20 cellular contexts compared by ENCODE assay signal in the genomic region with DNA sequence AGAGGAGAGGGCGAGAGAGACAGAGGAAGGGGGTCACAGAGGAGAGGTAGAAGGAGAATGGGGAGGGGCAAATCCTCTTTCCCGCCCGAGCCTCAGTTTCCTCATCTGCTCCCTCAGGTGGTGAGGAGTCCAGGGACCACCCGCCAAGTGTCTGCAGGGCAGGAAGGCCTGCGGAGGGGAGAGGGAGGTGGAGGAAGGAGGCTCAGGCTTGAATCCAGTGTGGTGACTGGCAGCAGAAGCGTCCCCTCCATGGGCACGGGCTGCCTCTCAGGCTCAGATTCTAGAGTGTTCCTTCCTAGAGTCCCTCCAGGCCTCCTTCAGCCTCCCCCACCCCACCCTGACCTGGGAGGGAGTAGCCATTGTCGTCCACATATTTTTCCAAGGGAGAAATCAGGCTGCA. TPM values are rescaled to one million over a fixed set of nuclear protein-coding genes. Genes with fewer than 3 reads are reported as not detected.
"Had no signal": no experiment of that assay in that cellular context is flagged by ENCODE, and none has a peak within 500 bp of the region (broad histone marks: within the 10 kb centered on the region; RNA-seq: fewer than 3 reads in every experiment).

No MANE protein-coding gene starts in this region.

- H3K4me3 Mint-ChIP-seq: activated CD8-positive, alpha-beta T cell treated with anti-CD3 and anti-CD28 coated beads for 36 hours; activated naive CD8-positive, alpha-beta T cell treated with anti-CD3 and anti-CD28 coated beads, Interleukin-2, amount 50 U/mL, for 24 hours; activated T-cell treated with anti-CD3 and anti-CD28 coated beads, Interleukin-2, amount 50 U/mL, for 72 hours had no signal

- H3K4me3 ChIP-seq: SK-N-MC had no signal

- H3K36me3 Mint-ChIP-seq: activated naive CD4-positive, alpha-beta T cell treated with anti-CD3 and anti-CD28 coated beads, Interleukin-2, amount 50 U/mL, for 72 hours had no signal

- H3K27me3 Mint-ChIP-seq: activated CD8-positive, alpha-beta T cell treated with anti-CD3 and anti-CD28 coated beads for 36 hours had no signal

- H3K9me3 Mint-ChIP-seq: activated CD8-positive, alpha-beta T cell treated with anti-CD3 and anti-CD28 coated beads for 36 hours; activated naive CD4-positive, alpha-beta T cell treated with anti-CD3 and anti-CD28 coated beads, Interleukin-2, amount 50 U/mL, for 72 hours; activated naive CD8-positive, alpha-beta T cell treated with anti-CD3 and anti-CD28 coated beads, Interleukin-2, amount 50 U/mL, for 24 hours; activated T-cell treated with anti-CD3 and anti-CD28 coated beads, Interleukin-2, amount 50 U/mL, for 72 hours; activated T-helper 2 cell treated with anti-CD3 and anti-CD28 coated beads, Interferon-gamma antibody, Interleukin-2, Interleukin-4, amounts not matched to agents 10 μg/mL and 5 μg/mL and 100 μg/mL, durations not matched to agents 14 hours and 24 hours and 36 hours had no signal

- H3K27ac Mint-ChIP-seq: activated naive CD8-positive, alpha-beta T cell treated with anti-CD3 and anti-CD28 coated beads, Interleukin-2, amount 50 U/mL, for 24 hours; activated T-cell treated with anti-CD3 and anti-CD28 coated beads, Interleukin-2, amount 50 U/mL, for 72 hours; activated T-helper 2 cell treated with anti-CD3 and anti-CD28 coated beads, Interferon-gamma antibody, Interleukin-2, Interleukin-4, amounts not matched to agents 10 μg/mL and 5 μg/mL and 100 μg/mL, durations not matched to agents 14 hours and 24 hours and 36 hours had no signal

- H3K27ac ChIP-seq: SK-N-MC had no signal

- DNase-seq: activated CD4-positive, alpha-beta T cell treated with anti-CD3 and anti-CD28 coated beads for 4 hours; activated CD8-positive, alpha-beta memory T cell treated with anti-CD3 and anti-CD28 coated beads, Interleukin-2, amount 50 U/mL, for 4 hours; activated CD8-positive, alpha-beta T cell treated with anti-CD3 and anti-CD28 coated beads for 36 hours; activated naive CD4-positive, alpha-beta T cell; activated naive CD8-positive, alpha-beta T cell treated with anti-CD3 and anti-CD28 coated beads, Interleukin-2, amount 50 U/mL, for 24 hours; activated T-cell treated with anti-CD3 and anti-CD28 coated beads, Interleukin-2, amount 50 U/mL, for 72 hours; amniotic stem cell; Karpas-422; MM.1S; NCI-H1105; NCI-H1436 treated with DMSO at 0.1 percent for 48 hours; NCI-H187 treated with DMSO at 0.1 percent for 48 hours; NCI-H2081 treated with DMSO at 0.1 percent for 48 hours; NCI-H446; NCI-H524 had no signal

RNA-seq across cellular contexts. Expression of a gene that starts 16.5 kb away (rescaled TPM):
- total RNA-seq: astrocyte had no signal

RNA-seq across cellular contexts. Expression of a gene that starts 16.9 kb away (rescaled TPM):
- total RNA-seq: astrocyte had no signal

RNA-seq across cellular contexts. Expression of a gene that starts 17.8 kb away (rescaled TPM):
- total RNA-seq: astrocyte had no signal

RNA-seq across cellular contexts. Expression of a gene that starts 20.5 kb away (rescaled TPM):
- total RNA-seq: activated CD8-positive, alpha-beta T cell treated with anti-CD3 and anti-CD28 coated beads for 36 hours; activated naive CD4-positive, alpha-beta T cell treated with anti-CD3 and anti-CD28 coated beads, Interleukin-2, amount 50 U/mL, for 72 hours; activated T-cell treated with anti-CD3 and anti-CD28 coated beads, Interleukin-2, amount 50 U/mL, for 72 hours; activated T-helper 2 cell treated with anti-CD3 and anti-CD28 coated beads, Interferon-gamma antibody, Interleukin-2, Interleukin-4, amounts not matched to agents 10 μg/mL and 5 μg/mL and 100 μg/mL, durations not matched to agents 14 hours and 24 hours and 36 hours; astrocyte; T-helper 1 cell treated with Interleukin-12 subunit alpha and Interleukin-12 subunit beta and Interleukin-4 antibody, amounts not matched to agents 30 ng/mL and 1 ng/mL, for 36 hours had no signal
